In the genomic region with DNA sequence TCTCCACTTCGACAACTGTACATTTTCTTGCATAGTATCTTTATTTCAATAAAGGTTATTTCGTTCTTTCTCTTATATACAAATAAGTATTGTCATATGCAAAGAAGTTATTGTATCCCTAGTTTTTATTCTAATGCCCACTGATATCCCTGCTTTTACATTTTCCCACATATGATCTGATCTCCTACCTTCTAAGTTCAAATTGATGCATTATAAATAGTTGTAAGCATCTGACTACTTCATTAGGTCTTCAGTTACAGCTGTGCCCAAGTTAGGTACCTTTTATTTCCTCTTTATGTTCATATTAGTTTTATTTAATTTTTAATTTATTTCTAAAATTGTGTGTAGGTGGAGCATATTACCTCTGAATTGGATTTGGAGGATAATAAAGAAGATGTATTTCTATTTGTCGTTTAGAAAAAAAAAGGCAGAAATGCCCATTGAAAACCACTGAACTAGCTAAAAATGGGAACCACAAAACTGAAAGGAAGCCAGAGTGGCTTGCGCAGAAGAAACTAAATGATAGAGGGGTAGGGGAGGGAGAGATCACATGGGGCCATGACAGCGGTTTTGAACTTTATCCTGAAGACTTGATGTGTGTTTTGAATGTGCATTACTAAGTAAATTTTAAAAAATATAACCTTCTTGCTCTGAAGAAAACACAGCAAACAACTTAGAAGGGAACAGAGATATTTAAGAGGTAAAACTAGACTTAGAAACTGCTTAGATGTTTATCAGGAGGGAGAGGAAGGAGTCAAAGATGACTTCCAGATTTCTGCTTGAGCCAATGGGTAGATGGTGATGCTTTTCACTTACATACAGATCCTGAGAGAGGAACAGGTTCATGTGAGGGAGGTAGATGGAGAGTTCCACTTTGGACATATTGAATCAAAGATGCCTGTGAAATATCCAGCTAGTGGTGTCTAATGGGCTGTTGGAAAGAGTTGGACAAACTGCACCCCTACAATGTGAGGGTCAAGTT, we compare ENCODE assay signal across 2 cellular contexts.
TF ChIP-seq lines count a peak whose summit lies in the region.

No MANE protein-coding gene starts in this region.

TF ChIP-seq in H1, 55 proteins besides CTCF, POLR2A, EP300 and RAD21:
- no peak for TF ChIP-seq JUN (IDR thresholded peaks at IDR 0.05; ENCODE audit: low read depth, low read length)
- no peak for TF ChIP-seq JUND (IDR thresholded peaks at IDR 0.05; ENCODE audit: low read length)
- TF ChIP-seq KDM1A (IDR thresholded peaks at IDR 0.05; ENCODE audit: borderline replicate concordance, low read length), result no peak
- no peak for TF ChIP-seq CEBPB (IDR thresholded peaks at IDR 0.05; ENCODE audit: low read depth, low read length)
- no peak for TF ChIP-seq RXRA (IDR thresholded peaks at IDR 0.05; ENCODE audit: insufficient read depth, low read depth, low read length)
- no peak for TF ChIP-seq TCF12 (IDR thresholded peaks at IDR 0.05; ENCODE audit: low read depth, low read length)
- no peak for TF ChIP-seq BACH1 (IDR thresholded peaks at IDR 0.05; ENCODE audit: low read length)
- no peak for TF ChIP-seq NANOG (IDR thresholded peaks at IDR 0.05; ENCODE audit: insufficient read depth, low read depth, low read length, poor library complexity, severe bottlenecking)
- TF ChIP-seq CBX5 (IDR thresholded peaks at IDR 0.05; ENCODE audit: low read depth, low read length), result no peak
- TF ChIP-seq E2F6 (IDR thresholded peaks at IDR 0.05), result no peak
- TF ChIP-seq CBX8 (IDR thresholded peaks at IDR 0.05; ENCODE audit: borderline replicate concordance, low read depth, low read length), result no peak
- TF ChIP-seq MAFK (IDR thresholded peaks at IDR 0.05; ENCODE audit: low read depth, low read length), result no peak
- TF ChIP-seq TAF7 (optimal IDR thresholded peaks at IDR 0.05; ENCODE audit: borderline replicate concordance, low read depth, low read length), result no peak
- no peak for TF ChIP-seq BRCA1 (IDR thresholded peaks at IDR 0.05; ENCODE audit: low read depth, low read length)
- TF ChIP-seq CTBP2 (IDR thresholded peaks at IDR 0.05; ENCODE audit: borderline replicate concordance, insufficient read depth, insufficient read length, low read length), result no peak
- no peak for TF ChIP-seq EGR1 (IDR thresholded peaks at IDR 0.05; ENCODE audit: borderline replicate concordance, low read depth, low read length)
- no peak for TF ChIP-seq GABPA (IDR thresholded peaks at IDR 0.05; ENCODE audit: borderline replicate concordance, insufficient read depth, low read length)
- no peak for TF ChIP-seq POU5F1 (IDR thresholded peaks at IDR 0.05; ENCODE audit: low read depth, low read length)
- no peak for TF ChIP-seq KDM5A (IDR thresholded peaks at IDR 0.05; ENCODE audit: low read length)

TF ChIP-seq in SK-N-SH treated with all-trans-retinoic acid at 6 μM for 48 hours, 23 proteins besides CTCF, POLR2A, EP300 and RAD21:
- TF ChIP-seq ESRRG (CRISPR knock-in tag; IDR thresholded peaks at IDR 0.05) (no peak), PPARA (CRISPR knock-in tag; IDR thresholded peaks at IDR 0.05; ENCODE audit: borderline replicate concordance) (no peak), TCF4 (CRISPR knock-in tag; IDR thresholded peaks at IDR 0.05; ENCODE audit: borderline replicate concordance) (no peak), CSRNP3 (CRISPR knock-in tag; IDR thresholded peaks at IDR 0.05) (no peak), TOX (CRISPR knock-in tag; IDR thresholded peaks at IDR 0.05; ENCODE audit: borderline replicate concordance) (no peak), CREB5 (CRISPR knock-in tag; IDR thresholded peaks at IDR 0.05; ENCODE audit: low read depth) (no peak), RARB (CRISPR knock-in tag; IDR thresholded peaks at IDR 0.05) (no peak), ISL1 (CRISPR knock-in tag; IDR thresholded peaks at IDR 0.05) (no peak), ZNF70 (CRISPR knock-in tag; IDR thresholded peaks at IDR 0.05) (no peak), POU6F1 (CRISPR knock-in tag; IDR thresholded peaks at IDR 0.05; ENCODE audit: borderline replicate concordance, low read depth) (no peak), ZNF565 (CRISPR knock-in tag; conservative IDR thresholded peaks at IDR 0.05; ENCODE audit: low read depth) (no peak), GLIS3 (CRISPR knock-in tag; IDR thresholded peaks at IDR 0.05) (no peak), SNAI2 (CRISPR knock-in tag; IDR thresholded peaks at IDR 0.05) (no peak), CSDC2 (CRISPR knock-in tag; IDR thresholded peaks at IDR 0.05) (no peak), ARNTL (CRISPR knock-in tag; IDR thresholded peaks at IDR 0.05; ENCODE audit: borderline replicate concordance, low read depth) (no peak), OSR1 (CRISPR knock-in tag; IDR thresholded peaks at IDR 0.05) (no peak), ZNF8 (CRISPR knock-in tag; IDR thresholded peaks at IDR 0.05) (no peak)
- TF ChIP-seq, protein P1, sequence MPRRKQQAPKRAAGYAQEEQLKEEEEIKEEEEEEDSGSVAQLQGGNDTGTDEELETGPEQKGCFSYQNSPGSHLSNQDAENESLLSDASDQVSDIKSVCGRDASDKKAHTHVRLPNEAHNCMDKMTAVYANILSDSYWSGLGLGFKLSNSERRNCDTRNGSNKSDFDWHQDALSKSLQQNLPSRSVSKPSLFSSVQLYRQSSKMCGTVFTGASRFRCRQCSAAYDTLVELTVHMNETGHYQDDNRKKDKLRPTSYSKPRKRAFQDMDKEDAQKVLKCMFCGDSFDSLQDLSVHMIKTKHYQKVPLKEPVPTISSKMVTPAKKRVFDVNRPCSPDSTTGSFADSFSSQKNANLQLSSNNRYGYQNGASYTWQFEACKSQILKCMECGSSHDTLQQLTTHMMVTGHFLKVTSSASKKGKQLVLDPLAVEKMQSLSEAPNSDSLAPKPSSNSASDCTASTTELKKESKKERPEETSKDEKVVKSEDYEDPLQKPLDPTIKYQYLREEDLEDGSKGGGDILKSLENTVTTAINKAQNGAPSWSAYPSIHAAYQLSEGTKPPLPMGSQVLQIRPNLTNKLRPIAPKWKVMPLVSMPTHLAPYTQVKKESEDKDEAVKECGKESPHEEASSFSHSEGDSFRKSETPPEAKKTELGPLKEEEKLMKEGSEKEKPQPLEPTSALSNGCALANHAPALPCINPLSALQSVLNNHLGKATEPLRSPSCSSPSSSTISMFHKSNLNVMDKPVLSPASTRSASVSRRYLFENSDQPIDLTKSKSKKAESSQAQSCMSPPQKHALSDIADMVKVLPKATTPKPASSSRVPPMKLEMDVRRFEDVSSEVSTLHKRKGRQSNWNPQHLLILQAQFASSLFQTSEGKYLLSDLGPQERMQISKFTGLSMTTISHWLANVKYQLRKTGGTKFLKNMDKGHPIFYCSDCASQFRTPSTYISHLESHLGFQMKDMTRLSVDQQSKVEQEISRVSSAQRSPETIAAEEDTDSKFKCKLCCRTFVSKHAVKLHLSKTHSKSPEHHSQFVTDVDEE (CRISPR knock-in tag; IDR thresholded peaks at IDR 0.05), result no peak
- TF ChIP-seq, protein P2, sequence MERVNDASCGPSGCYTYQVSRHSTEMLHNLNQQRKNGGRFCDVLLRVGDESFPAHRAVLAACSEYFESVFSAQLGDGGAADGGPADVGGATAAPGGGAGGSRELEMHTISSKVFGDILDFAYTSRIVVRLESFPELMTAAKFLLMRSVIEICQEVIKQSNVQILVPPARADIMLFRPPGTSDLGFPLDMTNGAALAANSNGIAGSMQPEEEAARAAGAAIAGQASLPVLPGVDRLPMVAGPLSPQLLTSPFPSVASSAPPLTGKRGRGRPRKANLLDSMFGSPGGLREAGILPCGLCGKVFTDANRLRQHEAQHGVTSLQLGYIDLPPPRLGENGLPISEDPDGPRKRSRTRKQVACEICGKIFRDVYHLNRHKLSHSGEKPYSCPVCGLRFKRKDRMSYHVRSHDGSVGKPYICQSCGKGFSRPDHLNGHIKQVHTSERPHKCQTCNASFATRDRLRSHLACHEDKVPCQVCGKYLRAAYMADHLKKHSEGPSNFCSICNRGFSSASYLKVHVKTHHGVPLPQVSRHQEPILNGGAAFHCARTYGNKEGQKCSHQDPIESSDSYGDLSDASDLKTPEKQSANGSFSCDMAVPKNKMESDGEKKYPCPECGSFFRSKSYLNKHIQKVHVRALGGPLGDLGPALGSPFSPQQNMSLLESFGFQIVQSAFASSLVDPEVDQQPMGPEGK (CRISPR knock-in tag; IDR thresholded peaks at IDR 0.05; ENCODE audit: borderline replicate concordance), result no peak
